1 cellular context compared by ENCODE assay signal in the genomic region with DNA sequence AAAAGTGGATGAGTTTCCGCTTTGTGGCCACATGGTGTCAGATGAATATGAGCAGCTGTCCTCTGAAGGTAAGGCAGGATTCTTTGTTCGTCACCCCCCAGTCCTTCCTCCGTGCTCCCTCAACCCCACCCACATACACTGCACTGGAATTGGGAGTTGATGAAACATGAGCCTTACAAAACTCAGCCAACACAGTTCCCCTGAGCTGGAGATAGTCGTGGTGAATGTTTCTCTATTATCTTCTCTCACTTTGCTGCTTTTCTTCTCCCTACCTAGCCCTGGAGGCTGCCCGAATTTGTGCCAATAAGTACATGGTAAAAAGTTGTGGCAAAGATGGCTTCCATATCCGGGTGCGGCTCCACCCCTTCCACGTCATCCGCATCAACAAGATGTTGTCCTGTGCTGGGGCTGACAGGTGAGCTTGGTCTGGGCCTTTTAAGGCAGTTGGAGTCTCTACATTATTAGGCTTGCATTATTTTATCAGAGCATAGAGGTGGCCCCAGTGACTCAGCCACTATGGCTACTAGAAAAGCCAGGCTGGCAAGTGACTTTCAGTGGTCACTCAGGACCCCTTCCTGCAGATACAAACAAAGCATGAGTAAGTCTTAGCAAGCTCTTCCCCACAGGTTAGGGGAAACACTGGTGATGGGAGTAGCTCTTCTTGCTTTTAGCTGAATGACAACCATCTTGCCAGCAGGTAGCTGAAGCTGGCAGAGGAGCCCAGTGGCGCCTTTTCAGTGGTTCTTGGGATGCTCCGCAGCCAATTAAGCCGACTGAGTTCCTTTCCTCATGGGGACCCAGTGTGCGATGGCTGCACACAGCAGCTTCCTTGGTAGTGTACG.
TF ChIP-seq lines count a peak whose summit lies in the region.

No MANE protein-coding gene starts in this region.

TF ChIP-seq in HCT116, 20 proteins besides CTCF, POLR2A, EP300 and RAD21 (continued from another document):
- TF ChIP-seq, protein P1, sequence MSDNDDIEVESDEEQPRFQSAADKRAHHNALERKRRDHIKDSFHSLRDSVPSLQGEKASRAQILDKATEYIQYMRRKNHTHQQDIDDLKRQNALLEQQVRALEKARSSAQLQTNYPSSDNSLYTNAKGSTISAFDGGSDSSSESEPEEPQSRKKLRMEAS (IDR thresholded peaks at IDR 0.05): no peak
- TF ChIP-seq SRF (IDR thresholded peaks at IDR 0.05; ENCODE audit: low read depth) (no peak), POLR2AphosphoS5 (IDR thresholded peaks at IDR 0.05; ENCODE audit: low read depth, low read length) (peak; percentile 20; the same call in 1 of the 2 replicates), ATF3 (IDR thresholded peaks at IDR 0.05) (no peak)
